ENCODE assay signal across 26 cellular contexts in the genomic region with DNA sequence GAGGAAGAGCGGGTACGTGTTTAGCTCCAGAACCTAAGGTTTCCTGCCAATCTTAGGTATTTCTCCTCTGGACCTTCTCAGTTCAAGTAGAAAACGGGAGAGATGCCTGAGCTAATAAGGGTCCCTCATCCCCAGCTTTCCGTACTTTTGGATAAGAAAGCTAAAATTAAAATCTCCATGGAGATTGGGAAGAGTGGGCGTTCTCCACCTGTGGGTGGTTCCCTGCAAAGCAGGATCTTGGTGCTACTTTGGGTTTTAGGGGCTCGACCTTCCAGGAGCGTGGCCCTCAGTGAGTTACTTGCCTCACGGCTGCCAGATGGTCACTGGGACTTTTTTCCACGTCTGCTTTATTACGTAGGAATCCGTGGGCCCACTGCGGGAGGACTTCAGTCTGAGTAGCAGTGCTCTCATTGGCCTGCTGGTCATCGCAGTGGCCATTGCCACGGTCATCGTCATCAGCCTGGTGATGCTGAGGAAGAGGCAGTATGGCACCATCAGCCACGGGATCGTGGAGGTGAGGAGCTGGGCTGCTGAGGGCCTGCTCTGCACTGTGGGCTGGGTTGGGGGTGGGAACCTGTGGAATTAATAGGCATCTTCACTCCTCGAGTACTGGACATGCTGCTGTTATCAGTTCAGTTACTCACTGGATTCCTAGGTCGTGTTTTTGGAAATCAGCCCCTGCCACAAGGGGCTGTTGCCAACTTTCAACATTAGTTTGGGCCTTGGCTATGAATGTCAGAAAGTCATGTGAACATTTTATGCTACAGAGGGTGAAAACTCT. TPM values are rescaled to one million over a fixed set of nuclear protein-coding genes. Genes with fewer than 3 reads are reported as not detected.
DNase-seq lines count a peak whose midpoint lies in the region; ATAC-seq, FAIRE-seq and TF ChIP-seq lines count a peak whose summit lies in the region.
"Had no signal": no experiment of that assay in that cellular context is flagged by ENCODE, and none has a peak within 500 bp of the region (broad histone marks: within the 10 kb centered on the region; RNA-seq: fewer than 3 reads in every experiment).

No MANE protein-coding gene starts in this region.

- in situ Hi-C loops in IMR-90 (cut with MboI; ENCODE audit: low sequenced_read_pairs): no loop called here

- TF ChIP-seq RAD21 in IMR-90 (IDR thresholded peaks at IDR 0.05; ENCODE audit: low read length): no peak

- H2AK9ac ChIP-seq in IMR-90 (replicated peaks; ENCODE audit: low read depth, low read length, poor library complexity): no peak overlapping the region

- no peak overlapping the region for H4K91ac ChIP-seq in IMR-90 (ENCODE audit: insufficient read depth, low read depth, low read length)

- no peaks in the 10 kb centered on the region; the same call in 1 of the 2 replicates for H3K9me1 ChIP-seq in IMR-90 (ENCODE audit: insufficient read depth, low read length)

- H3K4me1 ChIP-seq in IMR-90 (ENCODE audit: control insufficient read depth, insufficient read depth, low read length): peaks cover 3% of the 10 kb centered on the region; the same call in 1 of the 2 replicates
- peaks cover 6 to 60% (median 37%) of the 10 kb centered on the region in 9 donors for H3K4me1 ChIP-seq in heart right ventricle
- peaks cover 13% of the 10 kb centered on the region for H3K4me1 ChIP-seq in vagina
- H3K4me1 ChIP-seq: breast epithelium, HAP-1 had no signal

- H3K4ac ChIP-seq in IMR-90 (ENCODE audit: low read depth, low read length): no peak overlapping the region

- H2BK15ac ChIP-seq in IMR-90 (ENCODE audit: low read depth, low read length): no peak overlapping the region

- no peak overlapping the region for H4K5ac ChIP-seq in IMR-90 (ENCODE audit: low read depth, low read length)

- H4K8ac ChIP-seq in IMR-90 (ENCODE audit: low read depth in 2 of 2, low read length in 2 of 2): no peak overlapping the region

- H2AK5ac ChIP-seq in IMR-90 (ENCODE audit: low read depth, low read length): no peak overlapping the region

- H3K18ac ChIP-seq in IMR-90 (ENCODE audit: low read depth, low read length): no peak overlapping the region

- H3K27ac ChIP-seq in IMR-90 (ENCODE audit: insufficient read depth, low read length) (no peak overlapping the region), heart right ventricle (peak overlapping the region in 6 of 10 donors; percentile 13 to 71 (median 43)), vagina (no peak overlapping the region)
- H3K27ac ChIP-seq: BLaER1 treated with 17β-estradiol and CSF1 and Interleukin-3, amounts not matched to agents 10 nM and 100 nM; esophagus squamous epithelium; pancreas; right lobe of liver had no signal

- CTCF ChIA-PET in IMR-90 (lab: Yijun Ruan, JAX): interaction anchor here (1.7 kb wide), 1 partner anchor 10 kb away, joined by 4 read pairs; no protein-coding TSS in a partner anchor

- H2BK5ac ChIP-seq in IMR-90 (ENCODE audit: low read depth, low read length, poor library complexity, severe bottlenecking): no peak overlapping the region

- ATAC-seq in IMR-90 (ENCODE audit: low read depth) (peak; percentile 56), heart right ventricle (peak in 6 of 8 donors; percentile 27 to 74 (median 61)), omental fat pad (ENCODE audit: low FRiP score) (peak; percentile 68)
- ATAC-seq: pancreas had no signal

- no peak overlapping the region for H2BK120ac ChIP-seq in IMR-90 (ENCODE audit: low read depth, low read length)

- H3K27me3 ChIP-seq in IMR-90 (ENCODE audit: control insufficient read depth, insufficient read depth, low read length): no peaks in the 10 kb centered on the region
- no peaks in the 10 kb centered on the region for H3K27me3 ChIP-seq in heart right ventricle
- H3K27me3 ChIP-seq in vagina: no peaks in the 10 kb centered on the region
- H3K27me3 ChIP-seq: BLaER1 treated with 17β-estradiol and CSF1 and Interleukin-3, amounts not matched to agents 10 nM and 100 nM; breast epithelium; esophagus squamous epithelium; pancreas; right lobe of liver had no signal

- POLR2A ChIA-PET in IMR-90 (lab: Charles Lee; ENCODE audit: unreplicated experiment): no interaction called here

- TF ChIP-seq CTCF in IMR-90 (conservative IDR thresholded peaks at IDR 0.05; ENCODE audit: low read depth, low read length) (no peak), choroid plexus epithelial cell (conservative IDR thresholded peaks at IDR 0.05; ENCODE audit: low read depth, low read length) (no peak), heart right ventricle (IDR thresholded peaks at IDR 0.05) (no peak), omental fat pad (IDR thresholded peaks at IDR 0.05) (no peak), vagina (IDR thresholded peaks at IDR 0.05) (no peak)

- peak overlapping the region; percentile 13 for H2AFZ ChIP-seq in IMR-90 (replicated peaks; ENCODE audit: low read length, poor library complexity)

- no peaks in the 10 kb centered on the region for H3K9me3 ChIP-seq in IMR-90 (ENCODE audit: control insufficient read depth, insufficient read depth, low read length)
- no peaks in the 10 kb centered on the region for H3K9me3 ChIP-seq in heart right ventricle
- H3K9me3 ChIP-seq in vagina: no peaks in the 10 kb centered on the region
- H3K9me3 ChIP-seq: BLaER1 treated with 17β-estradiol and CSF1 and Interleukin-3, amounts not matched to agents 10 nM and 100 nM; breast epithelium; esophagus squamous epithelium; HAP-1; pancreas; right lobe of liver had no signal

- H3K56ac ChIP-seq in IMR-90 (ENCODE audit: extremely low read depth, insufficient read depth, low read length): no peak overlapping the region

- no peak overlapping the region for H3K23ac ChIP-seq in IMR-90 (ENCODE audit: low read depth, low read length)

- FAIRE-seq in frontal cortex (lab: Jason Lieb, UNC): no peak
- FAIRE-seq: endometrium, kidney, pancreas had no signal

- no peak overlapping the region for H3K4me3 ChIP-seq in IMR-90 (ENCODE audit: insufficient read depth, low read depth, low read length)
- no peak overlapping the region for H3K4me3 ChIP-seq in choroid plexus epithelial cell (ENCODE audit: low read depth, low read length)
- no peak overlapping the region for H3K4me3 ChIP-seq in heart right ventricle
- H3K4me3 ChIP-seq in vagina: no peak overlapping the region
- H3K4me3 ChIP-seq: BLaER1 treated with 17β-estradiol and CSF1 and Interleukin-3, amounts not matched to agents 10 nM and 100 nM; breast epithelium; esophagus squamous epithelium; HAP-1; pancreas; right lobe of liver had no signal

- intact Hi-C loops in IMR-90 (cut with micrococcal nuclease): no loop called here
- intact Hi-C loops in heart right ventricle (cut with DNase I): no loop called here
- intact Hi-C loops in vagina (cut with DNase I): no loop called here

- no peak overlapping the region for H2BK20ac ChIP-seq in IMR-90 (ENCODE audit: low read depth, low read length)

- H4K20me1 ChIP-seq in IMR-90 (ENCODE audit: insufficient read depth, low read length): no peaks in the 10 kb centered on the region

- no TSS peak for BruUV-seq in IMR-90 (replicated peaks; lab: Mats Ljungman, UMichigan)

- DNase-seq in IMR-90: peak; percentile 35
- DNase-seq in choroid plexus epithelial cell (ENCODE audit: low read depth): peak; percentile 58
- no peak for DNase-seq in heart right ventricle
- DNase-seq in omental fat pad (ENCODE audit: low spot score): no peak
- no peak for DNase-seq in NCI-H510A treated with DMSO at 0.1 percent for 48 hours (lab: John Stamatoyannopoulos, UW)
- DNase-seq in vagina (ENCODE audit: extremely low spot score in 2 of 2): no peak
- no peak for DNase-seq in frontal cortex (ENCODE audit: low spot score in 2 of 2)
- DNase-seq in DMS53 (lab: John Stamatoyannopoulos, UW): no peak
- DNase-seq: activated CD4-positive, alpha-beta T cell treated with anti-CD3 and anti-CD28 coated beads for 4 hours; activated CD8-positive, alpha-beta memory T cell treated with anti-CD3 and anti-CD28 coated beads for 24 hours; activated gamma-delta T cell treated with Interleukin-2 at 50 U/mL for 16 hours; COR-L47; esophagus squamous epithelium; GF-D8; Karpas-422; kidney; MV-4-11; NCI-H146; NCI-H446 treated with DMSO at 0.1 percent for 48 hours; pancreas; right lobe of liver; stimulated activated CD4-positive, alpha-beta T cell treated with anti-CD3 and anti-CD28 coated beads, Interleukin-2, amount 100 ng/mL, for 48 hours had no signal

- H3K36me3 ChIP-seq in IMR-90 (ENCODE audit: control insufficient read depth, insufficient read depth, low read length) (peaks cover 35% of the 10 kb centered on the region), heart right ventricle (peaks cover 0 to 86% (median 35%) of the 10 kb centered on the region in 9 donors), vagina (peaks cover 0 to 49% of the 10 kb centered on the region in 2 donors)
- H3K36me3 ChIP-seq: breast epithelium had no signal

- no peak overlapping the region for H3K14ac ChIP-seq in IMR-90 (replicated peaks; ENCODE audit: low read depth, low read length)

- dilution Hi-C loops in IMR-90 (cut with HindIII; ENCODE audit: low sequenced_read_pairs, unreplicated experiment): loop anchor here (25.0 kb wide), 1 partner anchor 204 kb away; no protein-coding TSS in a partner anchor

- no peak overlapping the region for H3K4me2 ChIP-seq in IMR-90 (ENCODE audit: low read depth, low read length)

- 96% methylated on average over 5 of the region's 19 CpGs; no CpG with 5 or more reads in 1 of the 2 experiments for WGBS in IMR-90 (ENCODE audit: extremely low coverage in 2 of 2, insufficient read length in 1 of 2), 2 experiments
- 71 to 77% methylated on average over 19 of the region's 19 CpGs for WGBS in heart right ventricle, 2 donors

- TF ChIP-seq POLR2A in IMR-90 (IDR thresholded peaks at IDR 0.05; ENCODE audit: low read depth, low read length) (no peak), vagina (IDR thresholded peaks at IDR 0.05) (no peak)

- H3K79me1 ChIP-seq in IMR-90 (ENCODE audit: low read depth in 1 of 2, low read length in 2 of 2): no peaks in the 10 kb centered on the region

- no peak overlapping the region for H3K9ac ChIP-seq in IMR-90 (ENCODE audit: low read depth, low read length)

TF ChIP-seq in IMR-90, 13 proteins besides CTCF, POLR2A, EP300 and RAD21 (continues in another document):
- TF ChIP-seq, protein P1, sequence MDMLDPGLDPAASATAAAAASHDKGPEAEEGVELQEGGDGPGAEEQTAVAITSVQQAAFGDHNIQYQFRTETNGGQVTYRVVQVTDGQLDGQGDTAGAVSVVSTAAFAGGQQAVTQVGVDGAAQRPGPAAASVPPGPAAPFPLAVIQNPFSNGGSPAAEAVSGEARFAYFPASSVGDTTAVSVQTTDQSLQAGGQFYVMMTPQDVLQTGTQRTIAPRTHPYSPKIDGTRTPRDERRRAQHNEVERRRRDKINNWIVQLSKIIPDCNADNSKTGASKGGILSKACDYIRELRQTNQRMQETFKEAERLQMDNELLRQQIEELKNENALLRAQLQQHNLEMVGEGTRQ (IDR thresholded peaks at IDR 0.05; ENCODE audit: low read depth, low read length): no peak
- no peak for TF ChIP-seq MAFK (IDR thresholded peaks at IDR 0.05; ENCODE audit: low read depth, low read length)

RNA-seq across cellular contexts. Expression of a gene that starts 17.8 kb away (rescaled TPM):
- total RNA-seq in IMR-90 (2012; rRNA removed) (not detected in 2 replicates), heart right ventricle (1 to 10 TPM in 4 of 10 donors, under 1 TPM in 6; 0.30 to 5.7 (median 0.57) TPM), omental fat pad (10 to 100 TPM in 2 of 4 donors, 1 to 10 TPM in 2; 4.4 to 49.1 (median 10.8) TPM), vagina (43.2 TPM), frontal cortex (not detected)
- polyA plus RNA-seq in IMR-90 (2012; rRNA removed) (not detected in 2 replicates), heart right ventricle (1 to 10 TPM in 1 of 2 donors, under 1 TPM in 1; 0.73 to 1.2 TPM)
- polyA plus RNA-seq in IMR-90 (2012; cell fraction: cytosol; rRNA removed): not detected in 2 replicates
- not detected in 2 replicates for polyA plus RNA-seq in IMR-90 (2012; cell fraction: nucleus; rRNA removed; ENCODE audit: low replicate concordance)

Comparison
In these comparisons a context has a peak if more than half of its experiments do, and no peak if none do; other contexts are left out.
1. DNase-seq: peak in IMR-90 (single experiment) and choroid plexus epithelial cell (single experiment); none in heart right ventricle (0 of 2), omental fat pad (single experiment), NCI-H510A treated with DMSO at 0.1 percent for 48 hours (single experiment), vagina (0 of 2), frontal cortex (0 of 2) and DMS53 (single experiment).
2. H3K27ac ChIP-seq: peak in heart right ventricle (6 of 10); none in IMR-90 (single experiment) and vagina (single experiment).
3. Peak in every context shown above with its lines, with median percentiles within 50 percentile points of each other: ATAC-seq.